In the genomic region with DNA sequence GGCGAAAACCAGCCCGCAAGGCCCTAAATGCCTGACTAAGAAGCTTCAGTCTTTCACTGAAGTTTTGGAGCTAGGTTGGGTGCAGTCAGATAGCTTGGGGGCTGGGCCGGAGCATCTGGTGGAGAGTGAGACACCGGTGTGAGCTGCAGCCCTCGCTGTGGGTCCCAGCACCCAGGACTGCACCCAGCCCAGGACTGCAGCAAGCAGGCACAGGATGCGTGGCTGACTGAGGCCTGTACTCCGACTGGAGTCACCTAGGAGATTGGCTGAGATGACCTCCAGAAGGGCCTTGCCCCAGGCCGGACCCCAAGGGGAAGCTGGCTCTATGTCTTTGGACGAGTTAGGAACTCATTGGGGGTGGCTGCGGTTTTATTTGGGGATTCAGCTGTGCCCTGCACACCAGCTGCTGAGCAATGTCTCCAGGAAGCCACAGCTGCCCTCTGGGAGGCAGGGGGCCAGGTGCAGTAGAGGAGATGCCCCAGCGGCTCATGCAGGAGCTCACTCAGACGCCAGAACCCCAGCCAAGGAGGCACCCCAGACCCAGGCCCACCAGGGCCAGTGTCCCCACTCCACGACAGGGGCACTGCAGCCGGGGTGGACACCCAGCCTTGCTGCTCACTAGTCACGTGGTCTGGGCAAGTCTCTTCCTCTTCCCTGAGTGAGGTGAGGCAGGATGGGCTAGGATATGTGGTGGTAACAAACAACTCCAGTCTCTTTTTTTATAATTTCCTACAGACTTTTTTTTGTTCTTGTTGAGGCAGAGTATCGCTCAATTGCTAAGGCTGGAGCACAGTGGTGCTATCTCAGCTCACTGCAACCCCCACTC, we compare ENCODE assay signal across 25 cellular contexts. TPM values are rescaled to one million over a fixed set of nuclear protein-coding genes. Genes with fewer than 3 reads are reported as not detected.
A peak's percentile ranks its signal among the peaks of the same experiment; 100 is the strongest.
DNase-seq lines count a peak whose midpoint lies in the region; ATAC-seq and TF ChIP-seq lines count a peak whose summit lies in the region.
"Had no signal": no experiment of that assay in that cellular context is flagged by ENCODE, and none has a peak within 500 bp of the region (broad histone marks: within the 10 kb centered on the region; RNA-seq: fewer than 3 reads in every experiment).

No MANE protein-coding gene starts in this region.

- no peak overlapping the region for H3K4me3 Mint-ChIP-seq in activated B cell treated with CpG ODN at 0.5 μM for 24 hours
- H3K4me3 Mint-ChIP-seq in neural progenitor cell, result no peak overlapping the region
- no peak overlapping the region for H3K4me3 Mint-ChIP-seq in activated CD8-positive, alpha-beta T cell treated with anti-CD3 and anti-CD28 coated beads, Interleukin-2, amount 10 ng/mL, durations not matched to agents 7 days and 5 days
- H3K4me3 Mint-ChIP-seq: activated CD4-positive, alpha-beta memory T cell treated with anti-CD3 and anti-CD28 coated beads, Interleukin-2, amount 10 ng/mL, durations not matched to agents 7 days and 5 days; CD14-positive monocyte; dendritic cell treated with granulocyte-macrophage colony-stimulating factor and Interleukin-4, amounts not matched to agents 40 ng/mL and 50 ng/mL, for 4 days; H9; immature natural killer cell had no signal

- H3K9me3 ChIP-seq in Karpas-422 (ENCODE audit: low read length) (no peaks in the 10 kb centered on the region), neural progenitor cell (ENCODE audit: low read depth) (no peaks in the 10 kb centered on the region)
- H3K9me3 ChIP-seq: adrenal gland, stomach had no signal

- H3K27me3 Mint-ChIP-seq in activated B cell treated with CpG ODN at 0.5 μM for 24 hours, result no peaks in the 10 kb centered on the region
- H3K27me3 Mint-ChIP-seq in neural progenitor cell (ENCODE audit: insufficient read depth, low read depth), result peaks cover 5% of the 10 kb centered on the region
- H3K27me3 Mint-ChIP-seq in activated CD8-positive, alpha-beta T cell treated with anti-CD3 and anti-CD28 coated beads, Interleukin-2, amount 10 ng/mL, durations not matched to agents 7 days and 5 days (ENCODE audit: low read depth), result no peaks in the 10 kb centered on the region
- H3K27me3 Mint-ChIP-seq: activated CD4-positive, alpha-beta memory T cell treated with anti-CD3 and anti-CD28 coated beads, Interleukin-2, amount 10 ng/mL, durations not matched to agents 7 days and 5 days had no signal

- H3K9me3 Mint-ChIP-seq in activated B cell treated with CpG ODN at 0.5 μM for 24 hours, result no peaks in the 10 kb centered on the region
- peaks cover 7% of the 10 kb centered on the region for H3K9me3 Mint-ChIP-seq in neural progenitor cell
- no peaks in the 10 kb centered on the region for H3K9me3 Mint-ChIP-seq in activated CD8-positive, alpha-beta T cell treated with anti-CD3 and anti-CD28 coated beads, Interleukin-2, amount 10 ng/mL, durations not matched to agents 7 days and 5 days (ENCODE audit: insufficient read depth)
- H3K9me3 Mint-ChIP-seq: activated CD4-positive, alpha-beta memory T cell treated with anti-CD3 and anti-CD28 coated beads, Interleukin-2, amount 10 ng/mL, durations not matched to agents 7 days and 5 days; dendritic cell treated with granulocyte-macrophage colony-stimulating factor and Interleukin-4, amounts not matched to agents 40 ng/mL and 50 ng/mL, for 4 days; immature natural killer cell had no signal

- CTCF ChIA-PET in activated B cell treated with CpG ODN at 0.5 μM for 24 hours (lab: Charles Lee), result no interaction called here
- CTCF ChIA-PET in activated CD8-positive, alpha-beta T cell treated with anti-CD3 and anti-CD28 coated beads, Interleukin-2, amount 10 ng/mL, durations not matched to agents 7 days and 5 days (lab: Charles Lee), result interaction anchor here (1.0 kb wide), 1 partner anchor 34 kb away, joined by 3 read pairs; no protein-coding TSS in a partner anchor

- intact Hi-C loops in activated B cell treated with CpG ODN at 0.5 μM for 24 hours (cut with micrococcal nuclease), result no loop called here

- H3K27ac Mint-ChIP-seq in activated B cell treated with CpG ODN at 0.5 μM for 24 hours (no peak overlapping the region), neural progenitor cell (no peak overlapping the region)
- no peak overlapping the region for H3K27ac Mint-ChIP-seq in activated CD8-positive, alpha-beta T cell treated with anti-CD3 and anti-CD28 coated beads, Interleukin-2, amount 10 ng/mL, durations not matched to agents 7 days and 5 days
- H3K27ac Mint-ChIP-seq: activated CD4-positive, alpha-beta memory T cell treated with anti-CD3 and anti-CD28 coated beads, Interleukin-2, amount 10 ng/mL, durations not matched to agents 7 days and 5 days; dendritic cell treated with granulocyte-macrophage colony-stimulating factor and Interleukin-4, amounts not matched to agents 40 ng/mL and 50 ng/mL, for 4 days; H9; immature natural killer cell had no signal

- H3K36me3 ChIP-seq in Karpas-422 (ENCODE audit: insufficient read depth, low read length), result no peaks in the 10 kb centered on the region
- no peaks in the 10 kb centered on the region for H3K36me3 ChIP-seq in neural progenitor cell
- H3K36me3 ChIP-seq: adrenal gland, heart right ventricle, spleen, stomach had no signal

- H2AFZ ChIP-seq in Karpas-422 (ENCODE audit: low read length), result no peak overlapping the region
- H2AFZ ChIP-seq in neural progenitor cell (replicated peaks), result peak overlapping the region; percentile 76

- no peak overlapping the region; the same call in 1 of the 2 replicates for H3K4me3 ChIP-seq in Karpas-422 (ENCODE audit: low read length)
- no peak overlapping the region for H3K4me3 ChIP-seq in neural progenitor cell
- H3K4me3 ChIP-seq: adrenal gland, heart right ventricle, spleen, stomach had no signal

- H3F3A ChIP-seq in neural progenitor cell (ENCODE audit: low read depth), result no peaks in the 10 kb centered on the region

- H3K27me3 ChIP-seq in Karpas-422 (ENCODE audit: low read length) (no peaks in the 10 kb centered on the region), neural progenitor cell (no peaks in the 10 kb centered on the region)
- H3K27me3 ChIP-seq: adrenal gland, heart right ventricle, spleen, stomach had no signal

- H3K4me1 Mint-ChIP-seq in activated B cell treated with CpG ODN at 0.5 μM for 24 hours (peaks cover 27% of the 10 kb centered on the region), neural progenitor cell (no peaks in the 10 kb centered on the region)
- H3K4me1 Mint-ChIP-seq in activated CD8-positive, alpha-beta T cell treated with anti-CD3 and anti-CD28 coated beads, Interleukin-2, amount 10 ng/mL, durations not matched to agents 7 days and 5 days (ENCODE audit: low read depth), result peaks cover 9% of the 10 kb centered on the region
- H3K4me1 Mint-ChIP-seq: H9, immature natural killer cell had no signal

- no peak for TF ChIP-seq CTCF in activated B cell treated with CpG ODN at 0.5 μM for 24 hours (IDR thresholded peaks at IDR 0.05)
- no peak for TF ChIP-seq CTCF in neural progenitor cell (IDR thresholded peaks at IDR 0.05)

- H3K4me1 ChIP-seq in Karpas-422 (ENCODE audit: low read length) (peaks cover 23% of the 10 kb centered on the region), neural progenitor cell (no peaks in the 10 kb centered on the region)
- H3K4me1 ChIP-seq: adrenal gland had no signal

- H3K27ac ChIP-seq in Karpas-422 (ENCODE audit: low read length) (no peak overlapping the region), neural progenitor cell (no peak overlapping the region)
- H3K27ac ChIP-seq: adrenal gland, heart right ventricle, spleen, stomach had no signal

- POLR2A ChIA-PET in activated B cell treated with CpG ODN at 0.5 μM for 24 hours (lab: Charles Lee), result interaction anchor here (0.7 to 3.9 kb wide), 4 partner anchors 11 to 160 kb away, joined by 3 to 13 read pairs (median 6); no protein-coding TSS in a partner anchor
- POLR2A ChIA-PET in activated CD8-positive, alpha-beta T cell treated with anti-CD3 and anti-CD28 coated beads, Interleukin-2, amount 10 ng/mL, durations not matched to agents 7 days and 5 days (lab: Charles Lee), result interaction anchor here (0.6 kb wide), 1 partner anchor 506 kb away, joined by 3 read pairs; no protein-coding TSS in a partner anchor

- no peaks in the 10 kb centered on the region for H3K9me2 ChIP-seq in Karpas-422 (replicated peaks; ENCODE audit: insufficient read depth, low read length)

- H4K20me1 ChIP-seq in Karpas-422 (ENCODE audit: insufficient read depth, low read depth, low read length) (no peaks in the 10 kb centered on the region), neural progenitor cell (ENCODE audit: low read depth) (no peaks in the 10 kb centered on the region)

- H3K4me2 ChIP-seq in Karpas-422 (ENCODE audit: low read depth, low read length, poor library complexity, severe bottlenecking) (peak overlapping the region; percentile 41), neural progenitor cell (no peak overlapping the region)

- H3K9ac ChIP-seq in Karpas-422 (ENCODE audit: low read length) (peak overlapping the region; percentile 10; the same call in 1 of the 2 replicates), neural progenitor cell (no peak overlapping the region)

- H3K36me3 Mint-ChIP-seq in activated B cell treated with CpG ODN at 0.5 μM for 24 hours (ENCODE audit: low read depth) (no peaks in the 10 kb centered on the region), neural progenitor cell (no peaks in the 10 kb centered on the region)
- H3K36me3 Mint-ChIP-seq in activated CD8-positive, alpha-beta T cell treated with anti-CD3 and anti-CD28 coated beads, Interleukin-2, amount 10 ng/mL, durations not matched to agents 7 days and 5 days (ENCODE audit: low read depth), result no peaks in the 10 kb centered on the region
- H3K36me3 Mint-ChIP-seq: CD14-positive monocyte, immature natural killer cell had no signal

- H3K79me2 ChIP-seq in Karpas-422 (ENCODE audit: low read length), result no peaks in the 10 kb centered on the region
- no peaks in the 10 kb centered on the region for H3K79me2 ChIP-seq in neural progenitor cell (ENCODE audit: low read depth)

- peak; percentile 51 for ATAC-seq in activated B cell treated with CpG ODN at 0.5 μM for 24 hours (ENCODE audit: low read depth)
- ATAC-seq in GM18502 (IDR thresholded peaks at IDR 0.05; ENCODE audit: poor library complexity, unreplicated experiment), result no peak
- ATAC-seq in activated CD8-positive, alpha-beta T cell treated with anti-CD3 and anti-CD28 coated beads, Interleukin-2, amount 10 ng/mL, durations not matched to agents 7 days and 5 days, result no peak
- ATAC-seq in GM21423 (IDR thresholded peaks at IDR 0.05; ENCODE audit: unreplicated experiment), result no peak
- ATAC-seq: heart right ventricle, left ventricle myocardium superior had no signal

- DNase-seq in AG20443 (ENCODE audit: low spot score), result peak; percentile 10
- peak; percentile 71 for DNase-seq in Karpas-422
- peak; percentile 36 for DNase-seq in activated B cell treated with CpG ODN at 0.5 μM for 24 hours
- DNase-seq in neural progenitor cell (ENCODE audit: low spot score), result no peak
- DNase-seq in central memory CD4-positive, alpha-beta T cell, result no peak
- no peak for DNase-seq in activated CD8-positive, alpha-beta T cell treated with anti-CD3 and anti-CD28 coated beads, Interleukin-2, amount 10 ng/mL, durations not matched to agents 7 days and 5 days
- DNase-seq: activated CD4-positive, alpha-beta memory T cell treated with anti-CD3 and anti-CD28 coated beads, Interleukin-2, amount 10 ng/mL, durations not matched to agents 7 days and 5 days; activated CD4-positive, CD25-positive, alpha-beta regulatory T cell; adrenal gland; DMS 273 treated with DMSO at 0.1 percent for 48 hours; H9; heart right ventricle; immature natural killer cell; left ventricle myocardium superior; NCI-H1436; NCI-H2171; NCI-H526; spleen; stimulated activated CD4-positive, alpha-beta T cell treated with anti-CD3 and anti-CD28 coated beads, Interleukin-4, amount 100 ng/mL, for 24 hours; stomach; T1000 had no signal

RNA-seq across cellular contexts. Expression of a gene that starts 31.8 kb away (rescaled TPM):
- 23.3 and 46.9 TPM in 2 replicates for total RNA-seq in Karpas-422 (2014; rRNA removed; shearing (Covaris generic); ENCODE audit: low replicate concordance)
- total RNA-seq in activated B cell treated with CpG ODN at 0.5 μM for 24 hours, result 21.0 and 23.0 TPM in 2 replicates
- 25.3 and 33.7 TPM in 2 replicates for total RNA-seq in neural progenitor cell (ENCODE audit: low replicate concordance)
- total RNA-seq in activated CD8-positive, alpha-beta T cell treated with anti-CD3 and anti-CD28 coated beads, Interleukin-2, amount 10 ng/mL, durations not matched to agents 7 days and 5 days, result 10 to 100 TPM; 22.4 to 24.7 TPM

RNA-seq across cellular contexts. Expression of a gene that starts 51.1 kb away (rescaled TPM):
- total RNA-seq in Karpas-422 (2014; rRNA removed; shearing (Covaris generic); ENCODE audit: low replicate concordance), result 0.04 TPM in 2 replicates
- total RNA-seq in activated B cell treated with CpG ODN at 0.5 μM for 24 hours, result 1.4 and 1.8 TPM in 2 replicates
- 10.8 and 47.4 TPM in 2 replicates for total RNA-seq in neural progenitor cell (ENCODE audit: low replicate concordance)
- total RNA-seq in activated CD8-positive, alpha-beta T cell treated with anti-CD3 and anti-CD28 coated beads, Interleukin-2, amount 10 ng/mL, durations not matched to agents 7 days and 5 days, result 1 to 10 TPM; 9.7 to 10.0 TPM

Comparison
In these comparisons a context has a peak if more than half of its experiments do, and no peak if none do; other contexts are left out.
1. DNase-seq: peak in AG20443 (single experiment), Karpas-422 (single experiment) and activated B cell treated with CpG ODN at 0.5 μM for 24 hours (single experiment); none in neural progenitor cell (single experiment), central memory CD4-positive, alpha-beta T cell (single experiment) and activated CD8-positive, alpha-beta T cell treated with anti-CD3 and anti-CD28 coated beads, Interleukin-2, amount 10 ng/mL, durations not matched to agents 7 days and 5 days (single experiment).